In genomic region chr12:54358945-54359761, GRCh38 we compare ENCODE assay signal across 1 cellular context.
TF ChIP-seq lines count a peak whose summit lies in the region.

No MANE protein-coding gene starts in this region.

TF ChIP-seq in neural cell, 6 proteins besides CTCF, POLR2A, EP300 and RAD21 (continued from another document):
- TF ChIP-seq TAF1 (IDR thresholded peaks at IDR 0.05; ENCODE audit: low read depth) = peak; percentile 74
